9 cellular contexts compared by ENCODE assay signal in genomic region chr1:14522331-14523241, GRCh38.
DNase-seq lines count a peak whose midpoint lies in the region; ATAC-seq and TF ChIP-seq lines count a peak whose summit lies in the region.
"Had no signal": no experiment of that assay in that cellular context is flagged by ENCODE, and none has a peak within 500 bp of the region (broad histone marks: within the 10 kb centered on the region; RNA-seq: fewer than 3 reads in every experiment).

No MANE protein-coding gene starts in this region.

- no peak overlapping the region for H3K4me2 ChIP-seq in smooth muscle cell

- H3K27me3 ChIP-seq in sigmoid colon (no peaks in the 10 kb centered on the region), smooth muscle cell (ENCODE audit: low read depth) (peaks cover 8% of the 10 kb centered on the region)

- H4K20me1 ChIP-seq in smooth muscle cell (ENCODE audit: low read depth): no peaks in the 10 kb centered on the region

- WGBS in sigmoid colon, 2 donors: 74 to 76% methylated on average over 11 of the region's 11 CpGs
- WGBS in smooth muscle cell (ENCODE audit: low lambda C conversion rate): 55% methylated on average over 11 of the region's 11 CpGs

- H3K4me1 ChIP-seq in sigmoid colon: peaks cover 0 to 27% (median 5%) of the 10 kb centered on the region in 4 donors
- no peaks in the 10 kb centered on the region for H3K4me1 ChIP-seq in smooth muscle cell (ENCODE audit: low read depth)

- H3K4me3 ChIP-seq in fibroblast of pulmonary artery (replicated peaks; ENCODE audit: low read depth, low read length): no peak overlapping the region
- no peak overlapping the region for H3K4me3 ChIP-seq in sigmoid colon
- no peak overlapping the region for H3K4me3 ChIP-seq in smooth muscle cell

- H3F3A ChIP-seq in smooth muscle cell (ENCODE audit: low read depth): no peaks in the 10 kb centered on the region

- intact Hi-C loops in sigmoid colon (cut with DNase I): no loop called here

- TF ChIP-seq CTCF in fibroblast of pulmonary artery (IDR thresholded peaks at IDR 0.05; ENCODE audit: low read length, missing control alignments) (no peak), sigmoid colon (IDR thresholded peaks at IDR 0.05) (no peak), smooth muscle cell (IDR thresholded peaks at IDR 0.05; ENCODE audit: borderline replicate concordance, insufficient read depth, poor library complexity, severe bottlenecking) (no peak)

- no peak for TF ChIP-seq POLR2A in sigmoid colon (IDR thresholded peaks at IDR 0.05)

- peak in 3 of 4 donors; percentile 35 to 63 (median 50) for TF ChIP-seq EP300 in sigmoid colon (IDR thresholded peaks at IDR 0.05)

- H3K36me3 ChIP-seq in sigmoid colon (no peaks in the 10 kb centered on the region), smooth muscle cell (ENCODE audit: low read depth) (no peaks in the 10 kb centered on the region)
- H3K36me3 ChIP-seq: WERI-Rb-1 had no signal

- H3K27ac ChIP-seq in sigmoid colon (peak overlapping the region; percentile 53 to 73 (median 60)), smooth muscle cell (ENCODE audit: low read depth) (no peak overlapping the region)
- H3K27ac ChIP-seq: WERI-Rb-1 had no signal

- H3K9me3 ChIP-seq in sigmoid colon: no peaks in the 10 kb centered on the region
- no peaks in the 10 kb centered on the region for H3K9me3 ChIP-seq in smooth muscle cell (replicated peaks; ENCODE audit: low read depth)

- H3K79me2 ChIP-seq in smooth muscle cell (ENCODE audit: low read depth): no peaks in the 10 kb centered on the region

- no peak overlapping the region for H3K9ac ChIP-seq in smooth muscle cell (ENCODE audit: low read depth)

- H2AFZ ChIP-seq in smooth muscle cell (ENCODE audit: low read depth): no peak overlapping the region

- peak; percentile 93 for DNase-seq in M059J (ENCODE audit: low read depth)
- peak; percentile 89 for DNase-seq in fibroblast of pulmonary artery (ENCODE audit: low read depth)
- peak; percentile 90 for DNase-seq in sigmoid colon
- no peak for DNase-seq in smooth muscle cell (lab: John Stamatoyannopoulos, UW; ENCODE audit: unreplicated experiment)
- DNase-seq in NCI-H69 (lab: John Stamatoyannopoulos, UW): no peak
- no peak for DNase-seq in mucosa of gallbladder (ENCODE audit: low spot score)
- DNase-seq: WERI-Rb-1 had no signal

- ATAC-seq in GM19023 (IDR thresholded peaks at IDR 0.05; ENCODE audit: unreplicated experiment) (peak; percentile 48), HG02763 (IDR thresholded peaks at IDR 0.05; ENCODE audit: unreplicated experiment) (no peak)

Comparison
In these comparisons a context has a peak if more than half of its experiments do, and no peak if none do; other contexts are left out.
1. DNase-seq: peak in M059J (single experiment), fibroblast of pulmonary artery (single experiment) and sigmoid colon (single experiment); none in smooth muscle cell (single experiment), NCI-H69 (single experiment) and mucosa of gallbladder (single experiment).